Comparison of ENCODE assay signal across 23 cellular contexts in genomic region chr14:58780595-58780994, GRCh38.
"Had no signal": no experiment of that assay in that cellular context is flagged by ENCODE, and none has a peak within 500 bp of the region (broad histone marks: within the 10 kb centered on the region; RNA-seq: fewer than 3 reads in every experiment).

No MANE protein-coding gene starts in this region.

- FAIRE-seq: K562, RCC 7860 had no signal

- H3K4me3 ChIP-seq: K562, SJSA1, SK-N-MC had no signal

- H3K4me3 Mint-ChIP-seq: IgD-negative memory B cell had no signal

- H3K27ac Mint-ChIP-seq: IgD-negative memory B cell had no signal

- ATAC-seq: K562 had no signal

- H3K36me3 Mint-ChIP-seq: IgD-negative memory B cell had no signal

- H3K27me3 Mint-ChIP-seq: IgD-negative memory B cell had no signal

- H3K27ac ChIP-seq: KMS-11, SJSA1, SK-N-MC had no signal

- H3K9me3 Mint-ChIP-seq: IgD-negative memory B cell had no signal

- H3K9me3 ChIP-seq: SJSA1 had no signal

- DNase-seq: Kasumi-1, MM.1S, NCI-H1092 treated with DMSO at 0.1 percent for 48 hours, NCI-H1436, NCI-H187, NCI-H2029, NCI-H2081 treated with DMSO at 0.1 percent for 48 hours, NCI-H2171, NCI-H226, NCI-H446, NCI-H510A, NCI-H524 treated with DMSO at 0.1 percent for 48 hours, NCI-H69, NCI-H774, Right ventricle myocardium superior, RPMI8226, SIG-M5 had no signal

- H3K36me3 ChIP-seq: SJSA1 had no signal

- H3K4me1 Mint-ChIP-seq: IgD-negative memory B cell had no signal

- H3K27me3 ChIP-seq: SJSA1 had no signal

- H3K4me2 ChIP-seq: KMS-11 had no signal
